20 cellular contexts compared by ENCODE assay signal in the genomic region with DNA sequence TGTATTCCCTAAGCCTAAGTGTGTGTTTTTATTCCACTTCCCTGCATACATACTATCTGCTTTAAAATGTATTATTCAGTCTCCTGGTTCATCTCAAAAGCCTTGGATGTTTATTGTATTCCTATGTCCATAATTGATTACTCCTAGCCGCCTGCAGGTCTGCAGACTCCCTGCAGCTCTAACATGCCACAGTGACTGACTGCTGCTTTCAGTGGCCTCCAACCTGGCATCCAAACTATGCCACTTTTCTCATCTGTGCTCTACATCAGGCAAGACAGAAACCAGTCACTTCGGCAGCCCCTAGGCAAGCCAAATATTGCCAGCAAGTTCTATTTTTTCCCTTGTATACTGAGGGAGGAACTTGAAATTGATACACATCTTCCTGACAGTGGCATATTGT.
"Had no signal": no experiment of that assay in that cellular context is flagged by ENCODE, and none has a peak within 500 bp of the region (broad histone marks: within the 10 kb centered on the region; RNA-seq: fewer than 3 reads in every experiment).

No MANE protein-coding gene starts in this region.

- H3K4me3 Mint-ChIP-seq: activated naive CD8-positive, alpha-beta T cell treated with anti-CD3 and anti-CD28 coated beads, Interleukin-2, amount 10 ng/mL, durations not matched to agents 7 days and 5 days; activated T-helper 1 cell treated with anti-CD3 and anti-CD28 coated beads, Interleukin-12 subunit alpha, Interleukin-12 subunit beta, Interleukin-2, Interleukin-4 antibody, amounts not matched to agents 30 ng/mL and 10 ng/mL and 1 ng/mL, durations not matched to agents 14 hours and 24 hours and 36 hours; naive thymus-derived CD4-positive, alpha-beta T cell; T-cell had no signal

- H3K4me1 Mint-ChIP-seq: activated naive CD8-positive, alpha-beta T cell treated with anti-CD3 and anti-CD28 coated beads, Interleukin-2, amount 10 ng/mL, durations not matched to agents 7 days and 5 days; T-cell had no signal

- H3K27ac Mint-ChIP-seq: activated naive CD8-positive, alpha-beta T cell treated with anti-CD3 and anti-CD28 coated beads, Interleukin-2, amount 10 ng/mL, durations not matched to agents 7 days and 5 days; activated T-helper 1 cell treated with anti-CD3 and anti-CD28 coated beads, Interleukin-12 subunit alpha, Interleukin-12 subunit beta, Interleukin-2, Interleukin-4 antibody, amounts not matched to agents 30 ng/mL and 10 ng/mL and 1 ng/mL, durations not matched to agents 14 hours and 24 hours and 36 hours; naive thymus-derived CD4-positive, alpha-beta T cell; T-cell had no signal

- H3K4me1 ChIP-seq: gastroesophageal sphincter, transverse colon had no signal

- H3K36me3 ChIP-seq: gastroesophageal sphincter, transverse colon had no signal

- DNase-seq: activated CD4-positive, CD25-positive, alpha-beta regulatory T cell treated with anti-CD3 and anti-CD28 coated beads, Interleukin-2, amount 50 U/mL, for 72 hours; activated naive CD8-positive, alpha-beta T cell treated with anti-CD3 and anti-CD28 coated beads, Interleukin-2, amount 10 ng/mL, durations not matched to agents 7 days and 5 days; erythroblast; mucosa of descending colon; naive thymus-derived CD4-positive, alpha-beta T cell; nucleus accumbens; posterior cingulate gyrus; stimulated activated CD4-positive, alpha-beta T cell treated with anti-CD3 and anti-CD28 coated beads, Interleukin-15, amount 100 ng/mL, for 24 hours; stimulated activated CD4-positive, alpha-beta T cell treated with anti-CD3 and anti-CD28 coated beads, Interleukin-4, amount 100 ng/mL, for 24 hours; stimulated activated CD8-positive, alpha-beta memory T cell treated with anti-CD3 and anti-CD28 coated beads, Interleukin-4, amount 100 ng/mL, for 48 hours; stimulated activated naive CD4-positive, alpha-beta T cell treated with Interleukin-2 at 50 U/mL for 16 hours; substantia nigra; T-cell; T-helper 9 cell; transverse colon had no signal

- H3K9me3 ChIP-seq: gastroesophageal sphincter, mucosa of descending colon, transverse colon had no signal

- H3K36me3 Mint-ChIP-seq: activated naive CD8-positive, alpha-beta T cell treated with anti-CD3 and anti-CD28 coated beads, Interleukin-2, amount 10 ng/mL, durations not matched to agents 7 days and 5 days; naive thymus-derived CD4-positive, alpha-beta T cell; T-cell had no signal

- H3K27me3 Mint-ChIP-seq: T-cell had no signal

- FAIRE-seq: keratinocyte had no signal

- H3K27ac ChIP-seq: gastroesophageal sphincter, skin epidermis, transverse colon had no signal

- H3K4me3 ChIP-seq: gastroesophageal sphincter, mucosa of descending colon, skin epidermis, transverse colon had no signal

- H3K27me3 ChIP-seq: gastroesophageal sphincter, transverse colon had no signal

- H3K9me3 Mint-ChIP-seq: activated naive CD8-positive, alpha-beta T cell treated with anti-CD3 and anti-CD28 coated beads, Interleukin-2, amount 10 ng/mL, durations not matched to agents 7 days and 5 days; T-cell had no signal

- ATAC-seq: gastroesophageal sphincter; left lobe of liver; mucosa of descending colon; naive thymus-derived CD4-positive, alpha-beta T cell; T-cell had no signal
